In the genomic region with DNA sequence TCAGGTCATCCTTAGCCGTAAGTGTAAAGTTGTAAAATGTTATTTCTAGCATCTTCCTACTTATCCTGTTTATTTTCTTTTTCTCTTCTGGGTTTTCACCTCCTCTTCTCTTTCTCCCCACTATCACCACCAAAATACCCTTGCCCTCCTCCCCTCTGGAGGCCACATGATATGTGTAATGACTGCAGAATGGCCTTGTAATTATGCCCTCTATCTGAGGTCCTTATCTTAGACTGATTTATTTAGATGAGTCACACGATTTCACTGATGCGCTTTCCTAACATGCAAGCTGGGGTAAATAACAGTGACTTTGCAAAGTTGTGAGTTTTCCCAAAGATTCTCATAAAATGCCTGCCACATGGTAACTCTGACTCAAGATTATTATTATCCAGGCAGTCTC, we compare ENCODE assay signal across 19 cellular contexts.
A peak's percentile ranks its signal among the peaks of the same experiment; 100 is the strongest.
DNase-seq lines count a peak whose midpoint lies in the region; ATAC-seq, FAIRE-seq and TF ChIP-seq lines count a peak whose summit lies in the region.
"Had no signal": no experiment of that assay in that cellular context is flagged by ENCODE, and none has a peak within 500 bp of the region (broad histone marks: within the 10 kb centered on the region; RNA-seq: fewer than 3 reads in every experiment).

No MANE protein-coding gene starts in this region.

- H3K4me1 Mint-ChIP-seq in immature natural killer cell, result peaks cover 0 to 6% of the 10 kb centered on the region in 2 donors

- no peak overlapping the region for H3K27ac ChIP-seq in mesenchymal stem cell (ENCODE audit: low read length, poor library complexity, severe bottlenecking)
- H3K27ac ChIP-seq: BLaER1 treated with 17β-estradiol and CSF1 and Interleukin-3, amounts not matched to agents 10 nM and 100 nM; lower lobe of right lung; pancreas; VCaP had no signal

- H3K27ac Mint-ChIP-seq in immature natural killer cell, result no peak overlapping the region

- H3K27me3 ChIP-seq in bronchial epithelial cell (ENCODE audit: control insufficient read depth, insufficient read depth, low read length) (no peaks in the 10 kb centered on the region), mesenchymal stem cell (ENCODE audit: control insufficient read depth in 1 of 2, insufficient read depth in 1 of 2, low read length in 2 of 2) (no peaks in the 10 kb centered on the region)
- H3K27me3 ChIP-seq: BLaER1 treated with 17β-estradiol and CSF1 and Interleukin-3, amounts not matched to agents 10 nM and 100 nM; pancreas had no signal

- H4K91ac ChIP-seq in mesenchymal stem cell (ENCODE audit: low read length), result no peak overlapping the region

- no peaks in the 10 kb centered on the region for H3K79me1 ChIP-seq in mesenchymal stem cell (replicated peaks; ENCODE audit: low read length, poor library complexity, severe bottlenecking)

- FAIRE-seq in bronchial epithelial cell (lab: Jason Lieb, UNC), result no peak
- FAIRE-seq: pancreas had no signal

- WGBS in mesenchymal stem cell, result 29% methylated on average over 2 of the region's 3 CpGs

- H3K36me3 ChIP-seq in bronchial epithelial cell (ENCODE audit: control insufficient read depth, insufficient read depth, low read length) (no peaks in the 10 kb centered on the region), mesenchymal stem cell (ENCODE audit: control insufficient read depth in 1 of 2, insufficient read depth in 2 of 2, low read depth in 1 of 2, low read length in 2 of 2) (no peaks in the 10 kb centered on the region)
- H3K36me3 ChIP-seq: BLaER1 treated with 17β-estradiol and CSF1 and Interleukin-3, amounts not matched to agents 10 nM and 100 nM; lower lobe of right lung; pancreas had no signal

- no peak overlapping the region for H3K4me3 ChIP-seq in bronchial epithelial cell (ENCODE audit: low read depth, low read length)
- no peak overlapping the region for H3K4me3 ChIP-seq in mesenchymal stem cell (ENCODE audit: insufficient read depth in 1 of 2, low read depth in 1 of 2, low read length in 2 of 2)
- H3K4me3 ChIP-seq: BLaER1 treated with 17β-estradiol and CSF1 and Interleukin-3, amounts not matched to agents 10 nM and 100 nM; lower lobe of right lung; pancreas had no signal

- H2BK5ac ChIP-seq in mesenchymal stem cell (ENCODE audit: low read depth, low read length, poor library complexity, severe bottlenecking), result no peak overlapping the region

- no peak overlapping the region for H2AK5ac ChIP-seq in mesenchymal stem cell (ENCODE audit: low read length, severe bottlenecking)

- peak overlapping the region; percentile 20 for H3K9ac ChIP-seq in mesenchymal stem cell (ENCODE audit: low read length)
- H3K9ac ChIP-seq: BLaER1 treated with 17β-estradiol and CSF1 and Interleukin-3, amounts not matched to agents 10 nM and 100 nM had no signal

- peak; percentile 45 for DNase-seq in AG08395 (ENCODE audit: low spot score)
- peak; percentile 39 for DNase-seq in HS-5 (ENCODE audit: low read depth)
- DNase-seq in bronchial epithelial cell (ENCODE audit: low read depth), result peak; percentile 5
- DNase-seq in mesenchymal stem cell, result peak; percentile 95
- DNase-seq in NCI-H345 treated with DMSO at 0.1 percent for 48 hours (lab: John Stamatoyannopoulos, UW; ENCODE audit: unreplicated experiment), result no peak
- DNase-seq in NAMALWA (ENCODE audit: low spot score), result no peak
- no peak for DNase-seq in immature natural killer cell
- DNase-seq: amniotic stem cell; effector CD8-positive, alpha-beta T cell; hippocampal formation; lower lobe of right lung; NCI-H1436; NCI-H774; pancreas; SIG-M5; stimulated activated CD8-positive, alpha-beta memory T cell treated with anti-CD3 and anti-CD28 coated beads, Interleukin-4, amount 100 ng/mL, for 48 hours had no signal

- H3K18ac ChIP-seq in mesenchymal stem cell (ENCODE audit: low read depth in 1 of 2, low read length in 2 of 2), result no peak overlapping the region

- no peak overlapping the region for H3K23ac ChIP-seq in mesenchymal stem cell (ENCODE audit: low read length in 2 of 2)

- no peak overlapping the region for H3K4me3 Mint-ChIP-seq in immature natural killer cell

- H3K4ac ChIP-seq in mesenchymal stem cell (ENCODE audit: low read depth in 1 of 2, low read length in 2 of 2), result no peak overlapping the region

- H3K9me3 Mint-ChIP-seq in immature natural killer cell, result peaks cover 7 to 16% (median 10%) of the 10 kb centered on the region in 6 donors

- H4K8ac ChIP-seq in mesenchymal stem cell (ENCODE audit: low read length), result no peak overlapping the region

- H2BK120ac ChIP-seq in mesenchymal stem cell (ENCODE audit: low read depth, low read length), result no peak overlapping the region

- no peak overlapping the region for H2BK12ac ChIP-seq in mesenchymal stem cell (ENCODE audit: low read length in 2 of 2)

- peaks cover 3 to 15% (median 9%) of the 10 kb centered on the region in 3 donors for H3K36me3 Mint-ChIP-seq in immature natural killer cell

- peaks cover 0 to 2% (median 0%) of the 10 kb centered on the region in 3 donors for H3K27me3 Mint-ChIP-seq in immature natural killer cell (ENCODE audit: low read depth in 3 of 3)

- H3K9me3 ChIP-seq in mesenchymal stem cell (ENCODE audit: control insufficient read depth, low read length), result peaks cover 3% of the 10 kb centered on the region
- H3K9me3 ChIP-seq: lower lobe of right lung, pancreas had no signal

- ATAC-seq in GM21737 (IDR thresholded peaks at IDR 0.05; ENCODE audit: unreplicated experiment), result no peak
- ATAC-seq: lower lobe of right lung, pancreas had no signal

- H3K4me2 ChIP-seq in mesenchymal stem cell (ENCODE audit: low read length, poor library complexity, severe bottlenecking), result no peak overlapping the region

- H3K14ac ChIP-seq in mesenchymal stem cell (ENCODE audit: low read length in 2 of 2), result no peak overlapping the region

- no peak overlapping the region for H2AFZ ChIP-seq in mesenchymal stem cell (ENCODE audit: low read depth, low read length)

- no peaks in the 10 kb centered on the region for H3K4me1 ChIP-seq in mesenchymal stem cell (ENCODE audit: control insufficient read depth, insufficient read depth, low read depth, low read length)
- H3K4me1 ChIP-seq: lower lobe of right lung, pancreas had no signal

- no peak for TF ChIP-seq CTCF in bronchial epithelial cell (IDR thresholded peaks at IDR 0.05; ENCODE audit: insufficient read depth, low read length, severe bottlenecking)

- H2BK15ac ChIP-seq in mesenchymal stem cell (ENCODE audit: low read depth, poor library complexity, severe bottlenecking), result no peak overlapping the region

Comparison
In these comparisons a context has a peak if more than half of its experiments do, and no peak if none do; other contexts are left out.
1. DNase-seq: peak in AG08395 (single experiment), HS-5 (single experiment), bronchial epithelial cell (single experiment) and mesenchymal stem cell (single experiment); none in NCI-H345 treated with DMSO at 0.1 percent for 48 hours (single experiment), NAMALWA (single experiment) and immature natural killer cell (0 of 3).